9 cellular contexts compared by ENCODE assay signal in the genomic region with DNA sequence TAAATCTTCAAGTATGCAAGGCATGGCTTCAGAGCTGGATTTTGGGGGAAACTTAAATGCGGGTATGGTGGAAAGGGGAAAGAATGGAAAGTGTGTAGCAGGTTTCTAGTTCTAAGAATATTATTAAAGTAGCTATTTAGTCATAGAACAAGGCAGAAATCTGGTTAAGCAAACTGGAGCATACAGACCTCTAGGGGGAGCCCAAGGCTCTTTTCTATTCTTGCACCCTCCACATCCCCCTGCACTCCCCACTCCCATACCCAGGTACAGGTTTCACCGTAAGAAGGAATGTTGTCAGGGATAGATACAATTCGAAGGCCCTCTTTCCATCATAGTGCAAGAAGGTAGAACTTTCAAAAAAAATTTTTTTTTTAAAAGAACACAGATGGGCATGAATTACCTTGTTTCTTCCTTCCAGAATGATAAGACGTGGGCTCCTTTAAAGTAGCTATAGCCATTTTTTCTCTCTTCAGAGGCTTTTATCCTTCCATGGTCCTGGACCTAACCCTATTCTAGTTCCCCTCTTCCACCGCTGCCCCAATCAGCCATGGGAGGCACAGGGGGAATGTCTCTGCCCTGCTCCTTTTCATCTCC. TPM values are rescaled to one million over a fixed set of nuclear protein-coding genes. Genes with fewer than 3 reads are reported as not detected.
DNase-seq lines count a peak whose midpoint lies in the region; ATAC-seq and TF ChIP-seq lines count a peak whose summit lies in the region.
"Had no signal": no experiment of that assay in that cellular context is flagged by ENCODE, and none has a peak within 500 bp of the region (broad histone marks: within the 10 kb centered on the region; RNA-seq: fewer than 3 reads in every experiment).

No MANE protein-coding gene starts in this region.

- H3K9me3 ChIP-seq in left lung = no peaks in the 10 kb centered on the region

- no peaks in the 10 kb centered on the region for H3K9me3 Mint-ChIP-seq in stimulated activated naive B cell treated with anti-CD40 and anti-IgM and Interleukin-4, amounts not matched to agents 10 μg/mL and 1 μg/mL and 100 μg/mL, for 72 hours

- no peak overlapping the region for H3K4me3 Mint-ChIP-seq in stimulated activated naive B cell treated with anti-CD40 and anti-IgM and Interleukin-4, amounts not matched to agents 10 μg/mL and 1 μg/mL and 100 μg/mL, for 72 hours

- H3K36me3 Mint-ChIP-seq in stimulated activated naive B cell treated with anti-CD40 and anti-IgM and Interleukin-4, amounts not matched to agents 10 μg/mL and 1 μg/mL and 100 μg/mL, for 72 hours = no peaks in the 10 kb centered on the region

- H3K27me3 ChIP-seq in left lung = no peaks in the 10 kb centered on the region

- H3K36me3 ChIP-seq in left lung = no peaks in the 10 kb centered on the region

- intact Hi-C loops in left lung (cut with DNase I) = no loop called here

- H3K27ac ChIP-seq in left lung = no peak overlapping the region

- H3K4me1 Mint-ChIP-seq in stimulated activated naive B cell treated with anti-CD40 and anti-IgM and Interleukin-4, amounts not matched to agents 10 μg/mL and 1 μg/mL and 100 μg/mL, for 72 hours = no peaks in the 10 kb centered on the region

- peak; percentile 85 for TF ChIP-seq CTCF in AG09309 (IDR thresholded peaks at IDR 0.05; ENCODE audit: control insufficient read depth, insufficient read depth, low read depth, low read length, missing control alignments)
- TF ChIP-seq CTCF in GM13976 (IDR thresholded peaks at IDR 0.05; ENCODE audit: borderline replicate concordance, control extremely low read depth, extremely low read depth, insufficient read depth, missing control alignments) = peak; percentile 43
- TF ChIP-seq CTCF in left lung (IDR thresholded peaks at IDR 0.05) = peak; percentile 36 to 43

- H3K4me3 ChIP-seq in AG09309 (ENCODE audit: control insufficient read depth, low read depth, low read length) (no peak overlapping the region), left lung (no peak overlapping the region)
- H3K4me3 ChIP-seq: lung had no signal

- peak; percentile 83 for ATAC-seq in HG02885 (IDR thresholded peaks at IDR 0.05; ENCODE audit: poor library complexity, unreplicated experiment)
- ATAC-seq in left lung = peak; percentile 68
- ATAC-seq in stimulated activated naive CD8-positive, alpha-beta T cell treated with anti-CD3 and anti-CD28 coated beads, Interleukin-15, Interleukin-2, amounts not matched to agents 100 U/mL and 50 U/mL, for 24 hours = no peak
- ATAC-seq in stimulated activated naive B cell treated with anti-CD40 and anti-IgM and Interleukin-4, amounts not matched to agents 10 μg/mL and 1 μg/mL and 100 μg/mL, for 72 hours (replicated peaks) = no peak

- no peaks in the 10 kb centered on the region for H3K4me1 ChIP-seq in left lung

- DNase-seq in AG09309 (ENCODE audit: low read depth) (peak; percentile 4), GM13976 (ENCODE audit: low spot score) (no peak), NCI-H187 (lab: John Stamatoyannopoulos, UW) (peak; percentile 8 to 73), astrocyte of the hippocampus (ENCODE audit: low read depth, low spot score) (peak; percentile 54), left lung (no peak)
- DNase-seq in stimulated activated naive CD8-positive, alpha-beta T cell treated with anti-CD3 and anti-CD28 coated beads, Interleukin-15, Interleukin-2, amounts not matched to agents 100 U/mL and 50 U/mL, for 24 hours = no peak
- no peak for DNase-seq in stimulated activated naive B cell treated with anti-CD40 and anti-IgM and Interleukin-4, amounts not matched to agents 10 μg/mL and 1 μg/mL and 100 μg/mL, for 72 hours

- H3K27ac Mint-ChIP-seq in stimulated activated naive B cell treated with anti-CD40 and anti-IgM and Interleukin-4, amounts not matched to agents 10 μg/mL and 1 μg/mL and 100 μg/mL, for 72 hours = no peak overlapping the region

- in situ Hi-C loops in GM13976 (cut with MboI; ENCODE audit: low sequenced_read_pairs, unreplicated experiment) = loop anchor here (25.0 kb wide), 1 partner anchor 252 kb away; no protein-coding TSS in a partner anchor

- H3K27me3 Mint-ChIP-seq in stimulated activated naive B cell treated with anti-CD40 and anti-IgM and Interleukin-4, amounts not matched to agents 10 μg/mL and 1 μg/mL and 100 μg/mL, for 72 hours = peaks cover 4 to 16% of the 10 kb centered on the region in 2 donors

RNA-seq across cellular contexts. Expression of gene SMIM30, which starts 41.5 kb away (rescaled TPM):
- 10 to 100 TPM; 50.8 to 56.2 TPM for total RNA-seq in left lung

Comparison
In these comparisons a context has a peak if more than half of its experiments do, and no peak if none do; other contexts are left out.
1. DNase-seq: peak in AG09309 (single experiment), NCI-H187 (2 of 2) and astrocyte of the hippocampus (single experiment); none in GM13976 (single experiment), left lung (0 of 2), stimulated activated naive CD8-positive, alpha-beta T cell treated with anti-CD3 and anti-CD28 coated beads, Interleukin-15, Interleukin-2, amounts not matched to agents 100 U/mL and 50 U/mL, for 24 hours (single experiment) and stimulated activated naive B cell treated with anti-CD40 and anti-IgM and Interleukin-4, amounts not matched to agents 10 μg/mL and 1 μg/mL and 100 μg/mL, for 72 hours (single experiment).
2. ATAC-seq: peak in HG02885 (single experiment) and left lung (single experiment); none in stimulated activated naive CD8-positive, alpha-beta T cell treated with anti-CD3 and anti-CD28 coated beads, Interleukin-15, Interleukin-2, amounts not matched to agents 100 U/mL and 50 U/mL, for 24 hours (single experiment) and stimulated activated naive B cell treated with anti-CD40 and anti-IgM and Interleukin-4, amounts not matched to agents 10 μg/mL and 1 μg/mL and 100 μg/mL, for 72 hours (0 of 2).
3. Peak in every context shown above with its lines, with median percentiles within 50 percentile points of each other: CTCF ChIP-seq.